ENCODE assay signal across 3 cellular contexts in the genomic region with DNA sequence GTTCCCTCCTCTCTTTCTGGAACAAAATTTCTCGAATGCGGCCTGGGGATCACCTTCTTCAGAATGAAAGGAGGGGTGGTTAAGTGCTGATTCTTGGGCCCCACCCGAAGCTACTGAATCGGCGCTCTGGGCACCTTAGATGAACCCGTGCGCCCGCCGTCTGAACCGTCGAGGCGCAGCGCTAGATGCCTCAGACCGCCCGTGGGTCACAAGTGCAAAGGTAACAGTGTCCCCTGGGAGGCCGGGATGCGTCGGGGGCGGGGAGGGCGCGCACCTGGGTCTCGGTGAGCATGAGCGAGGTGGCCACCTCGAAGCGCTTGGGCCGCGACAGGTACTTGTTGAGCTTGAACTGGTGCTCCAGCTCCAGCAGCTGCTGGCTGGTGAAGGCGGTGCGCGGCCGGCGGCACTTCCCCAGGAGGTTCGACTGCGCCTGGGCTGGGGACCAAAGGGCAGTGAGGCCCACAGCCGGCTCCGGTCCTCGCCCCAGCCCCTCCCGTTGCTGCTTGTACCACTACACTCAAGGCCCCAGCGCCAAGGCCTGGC.
TF ChIP-seq lines count a peak whose summit lies in the region.

No MANE protein-coding gene starts in this region.

TF ChIP-seq in SK-N-SH, 30 proteins besides CTCF, POLR2A, EP300 and RAD21:
- TF ChIP-seq NRF1 (IDR thresholded peaks at IDR 0.05; ENCODE audit: low read depth, low read length) (no peak), RXRA (IDR thresholded peaks at IDR 0.05; ENCODE audit: borderline replicate concordance, low read depth) (no peak)

TF ChIP-seq in SK-N-SH treated with all-trans-retinoic acid at 6 μM for 48 hours, 23 proteins besides CTCF, POLR2A, EP300 and RAD21:
- TF ChIP-seq SNAI2 (CRISPR knock-in tag; IDR thresholded peaks at IDR 0.05) (no peak), PPARA (CRISPR knock-in tag; IDR thresholded peaks at IDR 0.05; ENCODE audit: borderline replicate concordance) (no peak), ZNF70 (CRISPR knock-in tag; IDR thresholded peaks at IDR 0.05) (no peak), ESRRG (CRISPR knock-in tag; IDR thresholded peaks at IDR 0.05) (no peak), GLIS3 (CRISPR knock-in tag; IDR thresholded peaks at IDR 0.05) (no peak), ARNTL (CRISPR knock-in tag; IDR thresholded peaks at IDR 0.05; ENCODE audit: borderline replicate concordance, low read depth) (no peak), ZNF8 (CRISPR knock-in tag; IDR thresholded peaks at IDR 0.05) (no peak), CSDC2 (CRISPR knock-in tag; IDR thresholded peaks at IDR 0.05) (no peak), RARB (CRISPR knock-in tag; IDR thresholded peaks at IDR 0.05) (no peak), TCF4 (CRISPR knock-in tag; IDR thresholded peaks at IDR 0.05; ENCODE audit: borderline replicate concordance) (no peak), ZFP3 (CRISPR knock-in tag; IDR thresholded peaks at IDR 0.05) (no peak)
- TF ChIP-seq, protein P1, sequence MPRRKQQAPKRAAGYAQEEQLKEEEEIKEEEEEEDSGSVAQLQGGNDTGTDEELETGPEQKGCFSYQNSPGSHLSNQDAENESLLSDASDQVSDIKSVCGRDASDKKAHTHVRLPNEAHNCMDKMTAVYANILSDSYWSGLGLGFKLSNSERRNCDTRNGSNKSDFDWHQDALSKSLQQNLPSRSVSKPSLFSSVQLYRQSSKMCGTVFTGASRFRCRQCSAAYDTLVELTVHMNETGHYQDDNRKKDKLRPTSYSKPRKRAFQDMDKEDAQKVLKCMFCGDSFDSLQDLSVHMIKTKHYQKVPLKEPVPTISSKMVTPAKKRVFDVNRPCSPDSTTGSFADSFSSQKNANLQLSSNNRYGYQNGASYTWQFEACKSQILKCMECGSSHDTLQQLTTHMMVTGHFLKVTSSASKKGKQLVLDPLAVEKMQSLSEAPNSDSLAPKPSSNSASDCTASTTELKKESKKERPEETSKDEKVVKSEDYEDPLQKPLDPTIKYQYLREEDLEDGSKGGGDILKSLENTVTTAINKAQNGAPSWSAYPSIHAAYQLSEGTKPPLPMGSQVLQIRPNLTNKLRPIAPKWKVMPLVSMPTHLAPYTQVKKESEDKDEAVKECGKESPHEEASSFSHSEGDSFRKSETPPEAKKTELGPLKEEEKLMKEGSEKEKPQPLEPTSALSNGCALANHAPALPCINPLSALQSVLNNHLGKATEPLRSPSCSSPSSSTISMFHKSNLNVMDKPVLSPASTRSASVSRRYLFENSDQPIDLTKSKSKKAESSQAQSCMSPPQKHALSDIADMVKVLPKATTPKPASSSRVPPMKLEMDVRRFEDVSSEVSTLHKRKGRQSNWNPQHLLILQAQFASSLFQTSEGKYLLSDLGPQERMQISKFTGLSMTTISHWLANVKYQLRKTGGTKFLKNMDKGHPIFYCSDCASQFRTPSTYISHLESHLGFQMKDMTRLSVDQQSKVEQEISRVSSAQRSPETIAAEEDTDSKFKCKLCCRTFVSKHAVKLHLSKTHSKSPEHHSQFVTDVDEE (CRISPR knock-in tag; IDR thresholded peaks at IDR 0.05) = no peak
- TF ChIP-seq, protein P2, sequence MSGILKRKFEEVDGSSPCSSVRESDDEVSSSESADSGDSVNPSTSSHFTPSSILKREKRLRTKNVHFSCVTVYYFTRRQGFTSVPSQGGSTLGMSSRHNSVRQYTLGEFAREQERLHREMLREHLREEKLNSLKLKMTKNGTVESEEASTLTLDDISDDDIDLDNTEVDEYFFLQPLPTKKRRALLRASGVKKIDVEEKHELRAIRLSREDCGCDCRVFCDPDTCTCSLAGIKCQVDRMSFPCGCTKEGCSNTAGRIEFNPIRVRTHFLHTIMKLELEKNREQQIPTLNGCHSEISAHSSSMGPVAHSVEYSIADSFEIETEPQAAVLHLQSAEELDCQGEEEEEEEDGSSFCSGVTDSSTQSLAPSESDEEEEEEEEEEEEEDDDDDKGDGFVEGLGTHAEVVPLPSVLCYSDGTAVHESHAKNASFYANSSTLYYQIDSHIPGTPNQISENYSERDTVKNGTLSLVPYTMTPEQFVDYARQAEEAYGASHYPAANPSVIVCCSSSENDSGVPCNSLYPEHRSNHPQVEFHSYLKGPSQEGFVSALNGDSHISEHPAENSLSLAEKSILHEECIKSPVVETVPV (CRISPR knock-in tag; IDR thresholded peaks at IDR 0.05) = no peak
- TF ChIP-seq, protein P3, sequence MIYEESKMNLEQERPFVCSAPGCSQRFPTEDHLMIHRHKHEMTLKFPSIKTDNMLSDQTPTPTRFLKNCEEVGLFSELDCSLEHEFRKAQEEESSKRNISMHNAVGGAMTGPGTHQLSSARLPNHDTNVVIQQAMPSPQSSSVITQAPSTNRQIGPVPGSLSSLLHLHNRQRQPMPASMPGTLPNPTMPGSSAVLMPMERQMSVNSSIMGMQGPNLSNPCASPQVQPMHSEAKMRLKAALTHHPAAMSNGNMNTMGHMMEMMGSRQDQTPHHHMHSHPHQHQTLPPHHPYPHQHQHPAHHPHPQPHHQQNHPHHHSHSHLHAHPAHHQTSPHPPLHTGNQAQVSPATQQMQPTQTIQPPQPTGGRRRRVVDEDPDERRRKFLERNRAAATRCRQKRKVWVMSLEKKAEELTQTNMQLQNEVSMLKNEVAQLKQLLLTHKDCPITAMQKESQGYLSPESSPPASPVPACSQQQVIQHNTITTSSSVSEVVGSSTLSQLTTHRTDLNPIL (CRISPR knock-in tag; IDR thresholded peaks at IDR 0.05; ENCODE audit: low read depth) = no peak
- TF ChIP-seq, protein P4, sequence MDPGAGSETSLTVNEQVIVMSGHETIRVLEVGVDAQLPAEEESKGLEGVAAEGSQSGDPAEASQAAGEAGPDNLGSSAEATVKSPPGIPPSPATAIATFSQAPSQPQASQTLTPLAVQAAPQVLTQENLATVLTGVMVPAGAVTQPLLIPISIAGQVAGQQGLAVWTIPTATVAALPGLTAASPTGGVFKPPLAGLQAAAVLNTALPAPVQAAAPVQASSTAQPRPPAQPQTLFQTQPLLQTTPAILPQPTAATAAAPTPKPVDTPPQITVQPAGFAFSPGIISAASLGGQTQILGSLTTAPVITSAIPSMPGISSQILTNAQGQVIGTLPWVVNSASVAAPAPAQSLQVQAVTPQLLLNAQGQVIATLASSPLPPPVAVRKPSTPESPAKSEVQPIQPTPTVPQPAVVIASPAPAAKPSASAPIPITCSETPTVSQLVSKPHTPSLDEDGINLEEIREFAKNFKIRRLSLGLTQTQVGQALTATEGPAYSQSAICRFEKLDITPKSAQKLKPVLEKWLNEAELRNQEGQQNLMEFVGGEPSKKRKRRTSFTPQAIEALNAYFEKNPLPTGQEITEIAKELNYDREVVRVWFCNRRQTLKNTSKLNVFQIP (CRISPR knock-in tag; IDR thresholded peaks at IDR 0.05; ENCODE audit: borderline replicate concordance, low read depth) = no peak

TF ChIP-seq in GM12878, 131 proteins besides CTCF, POLR2A, EP300 and RAD21:
- peak; percentile 83 for TF ChIP-seq SUZ12 (IDR thresholded peaks at IDR 0.05; ENCODE audit: unreplicated experiment)
- no peak for TF ChIP-seq ZNF622 (IDR thresholded peaks at IDR 0.05)
